ENCODE assay signal across 17 cellular contexts in the genomic region with DNA sequence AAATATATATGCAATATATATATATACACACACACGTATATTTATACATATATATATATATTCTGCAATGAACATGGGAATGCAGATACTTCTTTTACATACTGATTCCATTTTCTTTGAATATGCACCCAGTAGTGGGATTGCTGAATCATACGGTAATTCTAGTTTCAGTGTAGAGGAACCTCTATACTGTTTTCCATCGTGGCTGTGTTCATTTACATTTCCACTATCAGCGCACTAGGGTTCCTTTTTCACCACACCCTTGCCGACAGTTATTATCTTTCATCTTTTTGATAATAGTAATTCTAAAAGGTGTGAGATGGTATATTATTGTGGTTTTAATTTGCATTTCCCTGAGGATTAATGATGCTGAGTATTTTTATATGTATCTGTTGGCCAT.
"Had no signal": no experiment of that assay in that cellular context is flagged by ENCODE, and none has a peak within 500 bp of the region (broad histone marks: within the 10 kb centered on the region; RNA-seq: fewer than 3 reads in every experiment).

No MANE protein-coding gene starts in this region.

- ATAC-seq: esophagus mucosa; mucosa of descending colon; naive thymus-derived CD8-positive, alpha-beta T cell had no signal

- DNase-seq: dorsolateral prefrontal cortex; effector CD8-positive, alpha-beta T cell; heart right ventricle; hypothalamus; kidney glomerular epithelial cell; mucosa of descending colon; naive thymus-derived CD8-positive, alpha-beta T cell; sigmoid colon; stimulated activated CD4-positive, alpha-beta T cell treated with anti-CD3 and anti-CD28 coated beads, Interleukin-2, amount 100 ng/mL, for 24 hours; stimulated activated CD4-positive, alpha-beta T cell treated with anti-CD3 and anti-CD28 coated beads, Interleukin-4, amount 100 ng/mL, for 4 hours; stimulated activated naive B cell treated with anti-CD40 and anti-IgM and Interleukin-4, amounts not matched to agents 10 μg/mL and 1 μg/mL and 100 μg/mL, for 72 hours; trophoblast cell had no signal

- H3K4me1 ChIP-seq: sigmoid colon had no signal

- H3K36me3 ChIP-seq: heart right ventricle, right atrium auricular region, sigmoid colon had no signal

- H3K4me3 Mint-ChIP-seq: naive thymus-derived CD8-positive, alpha-beta T cell; neural crest cell; stimulated activated naive B cell treated with anti-CD40 and anti-IgM and Interleukin-4, amounts not matched to agents 10 μg/mL and 1 μg/mL and 100 μg/mL, for 72 hours had no signal

- H3K36me3 Mint-ChIP-seq: naive thymus-derived CD8-positive, alpha-beta T cell; stimulated activated naive B cell treated with anti-CD40 and anti-IgM and Interleukin-4, amounts not matched to agents 10 μg/mL and 1 μg/mL and 100 μg/mL, for 72 hours had no signal

- H3K27me3 Mint-ChIP-seq: naive thymus-derived CD8-positive, alpha-beta T cell; stimulated activated naive B cell treated with anti-CD40 and anti-IgM and Interleukin-4, amounts not matched to agents 10 μg/mL and 1 μg/mL and 100 μg/mL, for 72 hours had no signal

- H3K27me3 ChIP-seq: dorsolateral prefrontal cortex, heart right ventricle, right atrium auricular region, sigmoid colon had no signal

- H3K4me1 Mint-ChIP-seq: neural crest cell had no signal

- H3K27ac ChIP-seq: coronary artery, dorsolateral prefrontal cortex, heart right ventricle, sigmoid colon had no signal

- H3K9me3 ChIP-seq: heart right ventricle, mucosa of descending colon, right atrium auricular region, sigmoid colon had no signal

- H3K27ac Mint-ChIP-seq: stimulated activated naive B cell treated with anti-CD40 and anti-IgM and Interleukin-4, amounts not matched to agents 10 μg/mL and 1 μg/mL and 100 μg/mL, for 72 hours had no signal

- H3K4me3 ChIP-seq: coronary artery, dorsolateral prefrontal cortex, heart right ventricle, mucosa of descending colon, right atrium auricular region, sigmoid colon, skin epidermis had no signal

- H3K9me3 Mint-ChIP-seq: neural crest cell; stimulated activated naive B cell treated with anti-CD40 and anti-IgM and Interleukin-4, amounts not matched to agents 10 μg/mL and 1 μg/mL and 100 μg/mL, for 72 hours had no signal
